Comparison of ENCODE assay signal across 1 cellular context in the genomic region with DNA sequence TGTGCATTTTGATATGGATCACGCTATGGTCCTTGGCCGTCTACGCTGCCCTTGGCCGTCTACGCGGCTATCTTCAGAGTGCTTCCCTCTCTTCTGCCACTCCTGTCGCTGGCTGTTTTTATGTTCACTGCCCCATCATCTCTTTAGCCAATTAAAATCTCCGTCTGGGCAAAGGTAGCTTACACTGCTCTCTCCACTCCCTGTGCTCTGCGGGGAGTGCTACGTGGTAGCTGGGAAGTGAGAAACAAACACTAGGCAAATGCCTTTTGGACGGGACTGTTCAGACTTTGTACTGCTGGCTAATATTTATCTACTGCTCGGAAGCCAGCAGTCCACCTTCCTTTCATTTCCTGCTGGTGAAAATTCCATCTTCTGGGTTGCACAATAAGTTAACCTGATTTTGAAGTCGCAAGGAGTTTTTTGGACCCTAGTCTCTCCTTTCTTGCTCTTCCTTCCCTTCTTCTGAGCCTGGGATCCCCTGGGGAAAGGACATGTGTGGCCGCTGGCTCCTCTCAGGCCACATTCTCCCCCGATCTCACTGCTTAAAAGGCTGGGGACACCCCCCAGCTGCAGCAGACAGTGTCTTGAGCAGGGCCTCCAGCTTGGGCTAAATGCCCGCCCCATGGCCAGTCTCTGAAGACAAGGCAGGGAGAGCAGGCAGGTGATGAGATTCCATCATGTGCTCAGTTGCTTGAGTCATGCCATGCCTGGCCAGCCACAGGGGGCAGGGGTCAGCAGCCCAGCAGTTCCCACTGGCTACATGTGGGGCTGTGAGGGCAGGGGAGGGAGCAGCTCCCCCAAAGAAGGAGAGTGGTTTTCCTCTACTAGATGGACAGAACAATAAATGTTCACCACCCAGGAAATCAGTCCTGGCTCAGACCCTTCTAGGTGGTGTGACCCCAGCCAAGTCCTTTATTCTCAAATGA.
TF ChIP-seq lines count a peak whose summit lies in the region.

No MANE protein-coding gene starts in this region.

TF ChIP-seq in HepG2, 621 proteins besides CTCF, POLR2A, EP300 and RAD21 (continued from another document and continues in another):
- no peak for TF ChIP-seq GMEB1 (CRISPR knock-in tag; IDR thresholded peaks at IDR 0.05; ENCODE audit: borderline replicate concordance)
- no peak; the same call in 1 of the 2 replicates for TF ChIP-seq NFIB (CRISPR knock-in tag; IDR thresholded peaks at IDR 0.05; ENCODE audit: borderline replicate concordance)
- TF ChIP-seq TGIF2 (CRISPR knock-in tag; IDR thresholded peaks at IDR 0.05): no peak
- TF ChIP-seq ZNF138 (CRISPR knock-in tag; IDR thresholded peaks at IDR 0.05; ENCODE audit: low read depth): no peak
- no peak for TF ChIP-seq HINFP (CRISPR knock-in tag; IDR thresholded peaks at IDR 0.05; ENCODE audit: low read depth)
- no peak for TF ChIP-seq WIZ (CRISPR knock-in tag; IDR thresholded peaks at IDR 0.05)
- TF ChIP-seq, protein P1, sequence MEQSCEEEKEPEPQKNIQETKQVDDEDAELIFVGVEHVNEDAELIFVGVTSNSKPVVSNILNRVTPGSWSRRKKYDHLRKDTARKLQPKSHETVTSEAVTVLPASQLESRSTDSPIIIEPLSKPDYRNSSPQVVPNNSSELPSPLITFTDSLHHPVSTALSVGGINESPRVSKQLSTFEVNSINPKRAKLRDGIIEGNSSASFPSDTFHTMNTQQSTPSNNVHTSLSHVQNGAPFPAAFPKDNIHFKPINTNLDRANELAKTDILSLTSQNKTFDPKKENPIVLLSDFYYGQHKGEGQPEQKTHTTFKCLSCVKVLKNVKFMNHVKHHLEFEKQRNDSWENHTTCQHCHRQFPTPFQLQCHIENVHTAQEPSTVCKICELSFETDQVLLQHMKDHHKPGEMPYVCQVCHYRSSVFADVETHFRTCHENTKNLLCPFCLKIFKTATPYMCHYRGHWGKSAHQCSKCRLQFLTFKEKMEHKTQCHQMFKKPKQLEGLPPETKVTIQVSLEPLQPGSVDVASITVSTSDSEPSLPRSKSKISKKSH (CRISPR knock-in tag; IDR thresholded peaks at IDR 0.05; ENCODE audit: borderline replicate concordance): no peak
- TF ChIP-seq, protein P2, sequence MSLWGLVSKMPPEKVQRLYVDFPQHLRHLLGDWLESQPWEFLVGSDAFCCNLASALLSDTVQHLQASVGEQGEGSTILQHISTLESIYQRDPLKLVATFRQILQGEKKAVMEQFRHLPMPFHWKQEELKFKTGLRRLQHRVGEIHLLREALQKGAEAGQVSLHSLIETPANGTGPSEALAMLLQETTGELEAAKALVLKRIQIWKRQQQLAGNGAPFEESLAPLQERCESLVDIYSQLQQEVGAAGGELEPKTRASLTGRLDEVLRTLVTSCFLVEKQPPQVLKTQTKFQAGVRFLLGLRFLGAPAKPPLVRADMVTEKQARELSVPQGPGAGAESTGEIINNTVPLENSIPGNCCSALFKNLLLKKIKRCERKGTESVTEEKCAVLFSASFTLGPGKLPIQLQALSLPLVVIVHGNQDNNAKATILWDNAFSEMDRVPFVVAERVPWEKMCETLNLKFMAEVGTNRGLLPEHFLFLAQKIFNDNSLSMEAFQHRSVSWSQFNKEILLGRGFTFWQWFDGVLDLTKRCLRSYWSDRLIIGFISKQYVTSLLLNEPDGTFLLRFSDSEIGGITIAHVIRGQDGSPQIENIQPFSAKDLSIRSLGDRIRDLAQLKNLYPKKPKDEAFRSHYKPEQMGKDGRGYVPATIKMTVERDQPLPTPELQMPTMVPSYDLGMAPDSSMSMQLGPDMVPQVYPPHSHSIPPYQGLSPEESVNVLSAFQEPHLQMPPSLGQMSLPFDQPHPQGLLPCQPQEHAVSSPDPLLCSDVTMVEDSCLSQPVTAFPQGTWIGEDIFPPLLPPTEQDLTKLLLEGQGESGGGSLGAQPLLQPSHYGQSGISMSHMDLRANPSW (CRISPR knock-in tag; IDR thresholded peaks at IDR 0.05; ENCODE audit: borderline replicate concordance): no peak
- TF ChIP-seq PPARG (CRISPR knock-in tag; conservative IDR thresholded peaks at IDR 0.05): no peak; the same call in 1 of the 2 replicates
- TF ChIP-seq THAP11 (CRISPR knock-in tag; IDR thresholded peaks at IDR 0.05): 0 out of 2 replicates have a peak, but pooled peaks have one; percentile 60
- TF ChIP-seq ZNF331 (CRISPR knock-in tag; IDR thresholded peaks at IDR 0.05): peak; percentile 84
- TF ChIP-seq KLF12 (CRISPR knock-in tag; IDR thresholded peaks at IDR 0.05; ENCODE audit: borderline replicate concordance): 0 out of 2 replicates have a peak, but pooled peaks have one; percentile 22
- peak; percentile 87 to 91 for TF ChIP-seq NR2F1 (CRISPR knock-in tag; IDR thresholded peaks at IDR 0.05)
- TF ChIP-seq, protein P3, sequence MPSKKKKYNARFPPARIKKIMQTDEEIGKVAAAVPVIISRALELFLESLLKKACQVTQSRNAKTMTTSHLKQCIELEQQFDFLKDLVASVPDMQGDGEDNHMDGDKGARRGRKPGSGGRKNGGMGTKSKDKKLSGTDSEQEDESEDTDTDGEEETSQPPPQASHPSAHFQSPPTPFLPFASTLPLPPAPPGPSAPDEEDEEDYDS (CRISPR knock-in tag; IDR thresholded peaks at IDR 0.05): peak; percentile 91
- TF ChIP-seq, protein P4, sequence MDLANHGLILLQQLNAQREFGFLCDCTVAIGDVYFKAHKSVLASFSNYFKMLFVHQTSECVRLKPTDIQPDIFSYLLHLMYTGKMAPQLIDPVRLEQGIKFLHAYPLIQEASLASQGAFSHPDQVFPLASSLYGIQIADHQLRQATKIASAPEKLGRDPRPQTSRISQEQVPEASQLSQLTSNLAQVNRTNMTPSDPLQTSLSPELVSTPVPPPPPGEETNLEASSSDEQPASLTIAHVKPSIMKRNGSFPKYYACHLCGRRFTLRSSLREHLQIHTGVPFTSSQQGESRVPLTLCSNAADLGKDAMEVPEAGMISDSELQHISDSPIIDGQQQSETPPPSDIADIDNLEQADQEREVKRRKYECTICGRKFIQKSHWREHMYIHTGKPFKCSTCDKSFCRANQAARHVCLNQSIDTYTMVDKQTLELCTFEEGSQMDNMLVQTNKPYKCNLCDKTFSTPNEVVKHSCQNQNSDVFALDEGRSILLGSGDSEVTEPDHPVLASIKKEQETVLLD (CRISPR knock-in tag; IDR thresholded peaks at IDR 0.05; ENCODE audit: low read depth): no peak
- TF ChIP-seq, protein P5, sequence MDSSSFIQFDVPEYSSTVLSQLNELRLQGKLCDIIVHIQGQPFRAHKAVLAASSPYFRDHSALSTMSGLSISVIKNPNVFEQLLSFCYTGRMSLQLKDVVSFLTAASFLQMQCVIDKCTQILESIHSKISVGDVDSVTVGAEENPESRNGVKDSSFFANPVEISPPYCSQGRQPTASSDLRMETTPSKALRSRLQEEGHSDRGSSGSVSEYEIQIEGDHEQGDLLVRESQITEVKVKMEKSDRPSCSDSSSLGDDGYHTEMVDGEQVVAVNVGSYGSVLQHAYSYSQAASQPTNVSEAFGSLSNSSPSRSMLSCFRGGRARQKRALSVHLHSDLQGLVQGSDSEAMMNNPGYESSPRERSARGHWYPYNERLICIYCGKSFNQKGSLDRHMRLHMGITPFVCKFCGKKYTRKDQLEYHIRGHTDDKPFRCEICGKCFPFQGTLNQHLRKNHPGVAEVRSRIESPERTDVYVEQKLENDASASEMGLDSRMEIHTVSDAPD (CRISPR knock-in tag; IDR thresholded peaks at IDR 0.05): peak; percentile 52; the same call in 1 of the 2 replicates
- TF ChIP-seq RFX1 (IDR thresholded peaks at IDR 0.05): no peak
- TF ChIP-seq ZBTB38 (CRISPR knock-in tag; IDR thresholded peaks at IDR 0.05): no peak
- TF ChIP-seq, protein P6, sequence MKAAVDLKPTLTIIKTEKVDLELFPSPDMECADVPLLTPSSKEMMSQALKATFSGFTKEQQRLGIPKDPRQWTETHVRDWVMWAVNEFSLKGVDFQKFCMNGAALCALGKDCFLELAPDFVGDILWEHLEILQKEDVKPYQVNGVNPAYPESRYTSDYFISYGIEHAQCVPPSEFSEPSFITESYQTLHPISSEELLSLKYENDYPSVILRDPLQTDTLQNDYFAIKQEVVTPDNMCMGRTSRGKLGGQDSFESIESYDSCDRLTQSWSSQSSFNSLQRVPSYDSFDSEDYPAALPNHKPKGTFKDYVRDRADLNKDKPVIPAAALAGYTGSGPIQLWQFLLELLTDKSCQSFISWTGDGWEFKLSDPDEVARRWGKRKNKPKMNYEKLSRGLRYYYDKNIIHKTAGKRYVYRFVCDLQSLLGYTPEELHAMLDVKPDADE (CRISPR knock-in tag; IDR thresholded peaks at IDR 0.05): no peak
- TF ChIP-seq, protein P7, sequence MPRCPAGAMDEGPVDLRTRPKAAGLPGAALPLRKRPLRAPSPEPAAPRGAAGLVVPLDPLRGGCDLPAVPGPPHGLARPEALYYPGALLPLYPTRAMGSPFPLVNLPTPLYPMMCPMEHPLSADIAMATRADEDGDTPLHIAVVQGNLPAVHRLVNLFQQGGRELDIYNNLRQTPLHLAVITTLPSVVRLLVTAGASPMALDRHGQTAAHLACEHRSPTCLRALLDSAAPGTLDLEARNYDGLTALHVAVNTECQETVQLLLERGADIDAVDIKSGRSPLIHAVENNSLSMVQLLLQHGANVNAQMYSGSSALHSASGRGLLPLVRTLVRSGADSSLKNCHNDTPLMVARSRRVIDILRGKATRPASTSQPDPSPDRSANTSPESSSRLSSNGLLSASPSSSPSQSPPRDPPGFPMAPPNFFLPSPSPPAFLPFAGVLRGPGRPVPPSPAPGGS (CRISPR knock-in tag; IDR thresholded peaks at IDR 0.05): no peak
- no peak for TF ChIP-seq U2AF1 (optimal IDR thresholded peaks at IDR 0.05; ENCODE audit: low read depth, low read length)
- TF ChIP-seq ZEB1 (IDR thresholded peaks at IDR 0.05; ENCODE audit: insufficient replicate concordance, low read depth): peak; percentile 74
- TF ChIP-seq ZNF432 (CRISPR knock-in tag; IDR thresholded peaks at IDR 0.05; ENCODE audit: borderline replicate concordance): no peak
- no peak for TF ChIP-seq PLSCR1 (CRISPR knock-in tag; IDR thresholded peaks at IDR 0.05; ENCODE audit: borderline replicate concordance)
- TF ChIP-seq KLF16 (CRISPR knock-in tag; IDR thresholded peaks at IDR 0.05): peak in 1 of 2 experiments; percentile 77; a peak in 2 of 4 replicates
- TF ChIP-seq ZNF691 (CRISPR knock-in tag; IDR thresholded peaks at IDR 0.05; ENCODE audit: borderline replicate concordance, low read depth): peak; percentile 80
- no peak for TF ChIP-seq ZFYVE20 (CRISPR knock-in tag; IDR thresholded peaks at IDR 0.05; ENCODE audit: borderline replicate concordance, low read depth)
- no peak for TF ChIP-seq YY1 (IDR thresholded peaks at IDR 0.05; ENCODE audit: insufficient read depth, insufficient replicate concordance, low read depth, low read length)
- no peak for TF ChIP-seq ZNF383 (CRISPR knock-in tag; IDR thresholded peaks at IDR 0.05; ENCODE audit: borderline replicate concordance)
- peak; percentile 94 for TF ChIP-seq FOXJ3 (CRISPR knock-in tag; IDR thresholded peaks at IDR 0.05; ENCODE audit: borderline replicate concordance)
- TF ChIP-seq IKZF5 (CRISPR knock-in tag; IDR thresholded peaks at IDR 0.05): peak; percentile 87
- no peak for TF ChIP-seq ATRX (CRISPR knock-in tag; IDR thresholded peaks at IDR 0.05; ENCODE audit: borderline replicate concordance)
- peak; percentile 39; the same call in 1 of the 2 replicates for TF ChIP-seq NCOA1 (CRISPR knock-in tag; IDR thresholded peaks at IDR 0.05)
- no peak for TF ChIP-seq SMARCC2 (IDR thresholded peaks at IDR 0.05)
- no peak; the same call in 1 of the 2 replicates for TF ChIP-seq ZNF230 (CRISPR knock-in tag; IDR thresholded peaks at IDR 0.05)
- TF ChIP-seq RXRA (CRISPR knock-in tag; IDR thresholded peaks at IDR 0.05): peak; percentile 50; the same call in 1 of the 2 replicates
- TF ChIP-seq MAFF (IDR thresholded peaks at IDR 0.05; ENCODE audit: low read depth, low read length): peak; percentile 32; the same call in 1 of the 2 replicates
- no peak for TF ChIP-seq ZNF367 (CRISPR knock-in tag; IDR thresholded peaks at IDR 0.05; ENCODE audit: borderline replicate concordance)
- TF ChIP-seq KLF6 (CRISPR knock-in tag; IDR thresholded peaks at IDR 0.05): peak; percentile 65; the same call in 1 of the 2 replicates
